8 cellular contexts compared by ENCODE assay signal in the genomic region with DNA sequence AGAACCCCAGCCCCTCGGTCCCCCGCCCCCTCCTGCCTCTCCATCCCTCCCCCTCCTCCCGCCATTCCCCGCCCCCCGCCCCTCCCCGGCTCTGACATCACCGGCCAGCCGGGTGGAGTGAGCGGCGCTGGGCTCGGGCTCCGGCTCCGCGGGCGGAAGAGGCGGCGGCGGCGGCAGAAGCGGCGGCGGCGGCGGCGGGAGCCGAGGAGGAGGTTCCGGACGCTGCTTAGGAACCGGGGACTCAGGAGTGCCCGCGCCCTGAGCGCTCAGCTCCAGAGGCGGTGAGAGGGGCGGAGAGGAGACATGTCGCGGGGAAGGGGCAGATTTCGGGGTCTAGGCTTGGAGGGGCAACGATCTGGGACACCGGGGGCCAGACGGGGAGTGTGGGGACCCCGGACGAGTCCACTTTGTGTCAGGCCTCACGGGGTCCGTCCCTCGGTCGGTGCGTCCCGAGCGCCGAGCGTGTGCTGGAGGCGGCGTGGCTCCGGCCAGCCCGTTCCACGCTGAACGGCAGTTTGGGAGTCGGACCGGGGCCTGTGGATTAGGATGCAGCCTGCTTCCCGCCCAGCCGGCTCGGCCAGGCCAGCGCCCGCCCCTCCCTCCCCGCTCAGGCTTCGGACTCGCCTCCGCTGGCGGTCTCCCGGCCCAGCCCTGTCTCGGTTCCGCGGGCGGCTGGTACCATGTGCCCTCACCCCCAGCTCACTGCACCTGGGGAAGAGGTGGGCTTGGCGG. TPM values are rescaled to one million over a fixed set of nuclear protein-coding genes. Genes with fewer than 3 reads are reported as not detected.
DNase-seq lines count a peak whose midpoint lies in the region; ATAC-seq and TF ChIP-seq lines count a peak whose summit lies in the region.

A gene with protein sequence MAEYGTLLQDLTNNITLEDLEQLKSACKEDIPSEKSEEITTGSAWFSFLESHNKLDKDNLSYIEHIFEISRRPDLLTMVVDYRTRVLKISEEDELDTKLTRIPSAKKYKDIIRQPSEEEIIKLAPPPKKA (plus strand): TSS at position 143 of the 732 bp plus-strand sequence. CDS start 6,161 bp downstream, outside the sequence.

- H3K36me3 ChIP-seq in CD4-positive, CD25-positive, alpha-beta regulatory T cell (ENCODE audit: control insufficient read depth, insufficient read depth, low read length): no peaks in the 10 kb centered on the region
- H3K36me3 ChIP-seq in heart right ventricle: peaks cover 0 to 38% (median 0%) of the 10 kb centered on the region in 9 donors

- H3K4me3 Mint-ChIP-seq in CD4-positive, CD25-positive, alpha-beta regulatory T cell: peak within 1 kb of the TSS; percentile 88 to 98 (median 94)
- H3K4me3 Mint-ChIP-seq in T-cell (peak within 1 kb of the TSS; percentile 82 to 86 (median 85)), progenitor cell of endocrine pancreas (ENCODE audit: low read depth) (peak within 1 kb of the TSS; percentile 84), type B pancreatic cell (peak within 1 kb of the TSS; percentile 90)

- H3K4me1 ChIP-seq in CD4-positive, CD25-positive, alpha-beta regulatory T cell (ENCODE audit: control insufficient read depth, insufficient read depth, low read length, poor library complexity, severe bottlenecking): peaks cover 14% of the 10 kb centered on the region
- H3K4me1 ChIP-seq in heart right ventricle: peaks cover 41 to 61% (median 53%) of the 10 kb centered on the region in 9 donors

- H3K9me3 ChIP-seq in CD4-positive, CD25-positive, alpha-beta regulatory T cell (ENCODE audit: control insufficient read depth in 2 of 2, low read length in 2 of 2): no peaks in the 10 kb centered on the region
- no peaks in the 10 kb centered on the region for H3K9me3 ChIP-seq in heart right ventricle

- H3K27ac ChIP-seq in CD4-positive, CD25-positive, alpha-beta regulatory T cell (ENCODE audit: insufficient read depth, low read length, poor library complexity, severe bottlenecking): peak within 1 kb of the TSS; percentile 73
- peak within 1 kb of the TSS; percentile 93 for H3K27ac ChIP-seq in adipose tissue (ENCODE audit: low read depth, low read length)
- H3K27ac ChIP-seq in heart right ventricle: peak within 1 kb of the TSS; percentile 73 to 98 (median 96)

- no peaks in the 10 kb centered on the region for H3K9me3 Mint-ChIP-seq in CD4-positive, CD25-positive, alpha-beta regulatory T cell
- no peaks in the 10 kb centered on the region for H3K9me3 Mint-ChIP-seq in T-cell
- no peaks in the 10 kb centered on the region for H3K9me3 Mint-ChIP-seq in progenitor cell of endocrine pancreas (ENCODE audit: low read depth)
- H3K9me3 Mint-ChIP-seq in type B pancreatic cell: no peaks in the 10 kb centered on the region

- DNase-seq in CD4-positive, CD25-positive, alpha-beta regulatory T cell: peak; percentile 57 to 71 (median 58)
- peak; percentile 80 for DNase-seq in HuH-7.5 (ENCODE audit: low spot score)
- peak; percentile 17 to 69 (median 47) for DNase-seq in T-cell
- DNase-seq in heart right ventricle: peak; percentile 84 to 85
- DNase-seq in progenitor cell of endocrine pancreas (ENCODE audit: low spot score, unreplicated experiment): peak; percentile 50
- DNase-seq in type B pancreatic cell (ENCODE audit: extremely low spot score, unreplicated experiment): peak; percentile 79

- intact Hi-C loops in heart right ventricle (cut with DNase I): loop anchor here in 1 of 10 donors (5.0 kb wide), 2 partner anchors 57 to 103 kb away; a partner anchor contains a TSS

- H3K4me1 Mint-ChIP-seq in CD4-positive, CD25-positive, alpha-beta regulatory T cell: peaks cover 0 to 53% (median 35%) of the 10 kb centered on the region in 4 donors
- H3K4me1 Mint-ChIP-seq in T-cell: peaks cover 41 to 43% (median 41%) of the 10 kb centered on the region in 3 donors
- H3K4me1 Mint-ChIP-seq in progenitor cell of endocrine pancreas (ENCODE audit: low read depth): peaks cover 6% of the 10 kb centered on the region
- H3K4me1 Mint-ChIP-seq in type B pancreatic cell (ENCODE audit: unreplicated experiment): peaks cover 48% of the 10 kb centered on the region

- WGBS in adipose tissue, 3 donors: 0 to 1% (median 0%) methylated on average over 58 to 75 of the region's 75 CpGs
- WGBS in heart right ventricle, 2 donors: 0 to 1% methylated on average over 64 to 75 of the region's 75 CpGs

- POLR2A ChIA-PET in T-cell (lab: Charles Lee): interaction anchor here (0.6 to 0.7 kb wide), 3 partner anchors 23 to 281 kb away, joined by 3 to 4 read pairs (median 3); no protein-coding TSS in a partner anchor

- TF ChIP-seq CTCF in heart right ventricle (IDR thresholded peaks at IDR 0.05) (no peak), progenitor cell of endocrine pancreas (IDR thresholded peaks at IDR 0.05; ENCODE audit: unreplicated experiment) (no peak), type B pancreatic cell (conservative IDR thresholded peaks at IDR 0.05) (no peak)

- peak; percentile 71 to 72 for ATAC-seq in CD4-positive, CD25-positive, alpha-beta regulatory T cell (ENCODE audit: low read depth in 2 of 2)
- peak; percentile 56 for ATAC-seq in GM19324 (IDR thresholded peaks at IDR 0.05; ENCODE audit: low FRiP score, unreplicated experiment)
- ATAC-seq in T-cell (replicated peaks in 1 of 4): peak; percentile 83 to 91 (median 86)
- peak; percentile 74 to 91 (median 86) for ATAC-seq in heart right ventricle

- H3K27ac Mint-ChIP-seq in CD4-positive, CD25-positive, alpha-beta regulatory T cell: peak within 1 kb of the TSS; percentile 92 to 95 (median 93)
- H3K27ac Mint-ChIP-seq in T-cell (peak within 1 kb of the TSS; percentile 87 to 92), progenitor cell of endocrine pancreas (peak within 1 kb of the TSS; percentile 86), type B pancreatic cell (peak within 1 kb of the TSS; percentile 88)

- H3K27me3 ChIP-seq in CD4-positive, CD25-positive, alpha-beta regulatory T cell (ENCODE audit: control insufficient read depth, insufficient read depth, low read length): no peaks in the 10 kb centered on the region
- no peaks in the 10 kb centered on the region for H3K27me3 ChIP-seq in heart right ventricle

- CTCF ChIA-PET in T-cell (lab: Charles Lee): interaction anchor here in 1 of 2 donors (0.7 kb wide), 1 partner anchor 1678 kb away, joined by 3 read pairs; no protein-coding TSS in a partner anchor

- H3K4me3 ChIP-seq in CD4-positive, CD25-positive, alpha-beta regulatory T cell (ENCODE audit: low read depth, low read length): peak within 1 kb of the TSS; percentile 75
- H3K4me3 ChIP-seq in heart right ventricle: peak within 1 kb of the TSS; percentile 75 to 98 (median 90)

- no peaks in the 10 kb centered on the region for H3K27me3 Mint-ChIP-seq in CD4-positive, CD25-positive, alpha-beta regulatory T cell
- H3K27me3 Mint-ChIP-seq in T-cell: no peaks in the 10 kb centered on the region
- no peaks in the 10 kb centered on the region for H3K27me3 Mint-ChIP-seq in progenitor cell of endocrine pancreas
- H3K27me3 Mint-ChIP-seq in type B pancreatic cell: no peaks in the 10 kb centered on the region

- H3K36me3 Mint-ChIP-seq in CD4-positive, CD25-positive, alpha-beta regulatory T cell: peaks cover 3% of the 10 kb centered on the region
- H3K36me3 Mint-ChIP-seq in T-cell (no peaks in the 10 kb centered on the region), progenitor cell of endocrine pancreas (ENCODE audit: insufficient read depth) (no peaks in the 10 kb centered on the region), type B pancreatic cell (peaks cover 16% of the 10 kb centered on the region)

RNA-seq across cellular contexts. Expression of the gene that starts here (rescaled TPM):
- total RNA-seq in CD4-positive, CD25-positive, alpha-beta regulatory T cell: 21.5 TPM
- polyA plus RNA-seq in CD4-positive, CD25-positive, alpha-beta regulatory T cell: 10 to 100 TPM in 1 of 4 donors, 1 to 10 TPM in 3; 7.5 to 10.2 (median 8.3) TPM
- 10 to 100 TPM; 12.3 to 27.5 (median 15.9) TPM for total RNA-seq in T-cell
- polyA plus RNA-seq in adipose tissue: 100 to 1,000 TPM in 2 of 3 donors, 10 to 100 TPM in 1; 54.6 to 289 (median 276) TPM
- 100 to 1,000 TPM; 213 to 451 (median 271) TPM for total RNA-seq in heart right ventricle
- 100 to 1,000 TPM; 244 to 536 TPM for polyA plus RNA-seq in heart right ventricle
- total RNA-seq in progenitor cell of endocrine pancreas: 31.2 and 37.6 TPM in 2 replicates
- total RNA-seq in type B pancreatic cell (ENCODE audit: low replicate concordance): 67.7 and 72.8 TPM in 2 replicates

Comparison
In these comparisons a context has a peak if more than half of its experiments do, and no peak if none do; other contexts are left out.
1. Peak in every context shown above with its lines: DNase-seq, ATAC-seq, H3K4me3 ChIP-seq and H3K27ac ChIP-seq.
2. RNA of the gene that starts here (polyA plus RNA-seq): 244 to 536 TPM in heart right ventricle and 54.6 to 289 TPM in adipose tissue; 7.5 to 10.2 TPM in CD4-positive, CD25-positive, alpha-beta regulatory T cell; every median in the first group is over 4 times any median in the second.